In genomic region chr11:117122546-117122945, GRCh38 we compare ENCODE assay signal across 7 cellular contexts.
"Had no signal": no experiment of that assay in that cellular context is flagged by ENCODE, and none has a peak within 500 bp of the region (broad histone marks: within the 10 kb centered on the region; RNA-seq: fewer than 3 reads in every experiment).

No MANE protein-coding gene starts in this region.

- H3K9me3 Mint-ChIP-seq: H9, IgD-negative memory B cell had no signal

- H2AFZ ChIP-seq: GM23248 had no signal

- H3K4me1 Mint-ChIP-seq: H9 had no signal

- H3K4me3 Mint-ChIP-seq: H9, IgD-negative memory B cell had no signal

- H3K36me3 Mint-ChIP-seq: IgD-negative memory B cell had no signal

- H3K27ac Mint-ChIP-seq: IgD-negative memory B cell had no signal

- DNase-seq: GM23248, H9, HCEC 1CT, KBM-7 had no signal

- H3K9ac ChIP-seq: GM23248, KMS-11 had no signal

- H3K4me3 ChIP-seq: GM23248 had no signal

- H3K4me2 ChIP-seq: KMS-11 had no signal

- ATAC-seq: HepG2 had no signal
